ENCODE assay signal across 8 cellular contexts in the genomic region with DNA sequence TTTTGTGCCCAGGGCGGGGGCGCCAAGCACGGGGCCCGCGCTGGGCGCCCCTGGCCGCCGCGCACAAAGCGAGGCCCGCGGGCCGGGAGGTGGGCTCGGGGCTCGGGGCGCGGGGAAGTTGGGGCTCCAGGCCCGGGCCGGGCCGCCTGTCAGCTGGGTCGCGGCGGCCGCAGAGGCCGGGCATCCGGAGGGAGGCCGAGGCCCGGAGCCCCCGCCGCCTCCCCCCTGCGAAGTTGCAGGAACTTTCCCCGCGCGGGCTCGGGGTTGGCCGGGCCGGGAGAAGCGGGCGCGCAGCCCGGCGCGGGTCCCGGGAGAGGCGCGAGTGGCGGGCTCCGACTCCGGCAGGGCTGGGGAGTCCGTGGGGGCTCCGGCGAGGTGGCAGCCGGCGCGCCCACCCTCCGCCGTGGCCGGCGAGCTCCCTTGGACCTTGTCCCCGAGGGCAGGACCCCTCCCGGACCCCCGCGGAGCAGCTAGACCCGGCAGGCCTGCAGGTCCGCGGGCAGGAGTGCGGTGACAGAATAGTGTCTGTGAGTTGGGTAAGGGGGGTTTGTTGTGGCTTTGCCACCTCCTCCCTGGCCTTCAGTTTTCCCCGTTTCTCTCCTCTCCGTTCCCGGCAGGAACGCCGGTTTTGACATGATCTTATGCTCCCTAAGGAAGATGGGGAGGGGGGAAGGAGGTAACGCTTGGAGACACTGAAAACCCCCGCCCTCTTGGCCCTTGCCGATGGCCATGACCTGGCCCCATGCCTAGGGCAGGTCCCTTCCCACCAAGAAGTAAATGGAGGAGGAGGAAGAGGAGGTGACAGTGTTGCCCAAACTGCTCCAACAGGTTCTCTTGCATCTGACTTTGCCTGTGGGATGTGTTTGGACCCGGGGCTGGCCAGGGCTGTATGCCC. TPM values are rescaled to one million over a fixed set of nuclear protein-coding genes. Genes with fewer than 3 reads are reported as not detected.
DNase-seq lines count a peak whose midpoint lies in the region; ATAC-seq and TF ChIP-seq lines count a peak whose summit lies in the region.

No MANE protein-coding gene starts in this region.

- ATAC-seq in GM21619 (IDR thresholded peaks at IDR 0.05; ENCODE audit: unreplicated experiment), result peak; percentile 6
- no peak for ATAC-seq in Panc1
- ATAC-seq in right lobe of liver, result peak; percentile 7 to 28 (median 22)
- no peak for ATAC-seq in thoracic aorta (ENCODE audit: insufficient number of reproducible peaks, low FRiP score, low read depth)
- ATAC-seq in GM21367 (IDR thresholded peaks at IDR 0.05; ENCODE audit: unreplicated experiment), result no peak

- H3K4me3 Mint-ChIP-seq in Caco-2 (ENCODE audit: unreplicated experiment), result peak overlapping the region; percentile 68
- H3K4me3 Mint-ChIP-seq in chondrocyte (ENCODE audit: unreplicated experiment), result peak overlapping the region; percentile 79

- peak overlapping the region; percentile 57 for H3K27ac ChIP-seq in Panc1 (ENCODE audit: low read length)
- H3K27ac ChIP-seq in right lobe of liver, result peak overlapping the region; percentile 58 to 83 (median 63)
- H3K27ac ChIP-seq in thoracic aorta, result peak overlapping the region; percentile 64 to 79

- H3K4me1 Mint-ChIP-seq in Caco-2 (ENCODE audit: low read depth, unreplicated experiment) (peaks cover 14% of the 10 kb centered on the region), chondrocyte (ENCODE audit: low read depth) (peaks cover 56% of the 10 kb centered on the region)

- no peak for TF ChIP-seq POLR2A in right lobe of liver (IDR thresholded peaks at IDR 0.05)

- in situ Hi-C loops in Panc1 (cut with HindIII; ENCODE audit: low pct_unique_long_range_greater_than_20kb, low sequenced_read_pairs), result no loop called here

- POLR2A ChIA-PET in Caco-2 (lab: Charles Lee) (no interaction called here), Panc1 (lab: Charles Lee) (no interaction called here)

- H3K9me3 Mint-ChIP-seq in Caco-2 (ENCODE audit: unreplicated experiment) (no peaks in the 10 kb centered on the region), chondrocyte (ENCODE audit: low read depth) (no peaks in the 10 kb centered on the region)

- TF ChIP-seq CTCF in Caco-2 (IDR thresholded peaks at IDR 0.05; ENCODE audit: insufficient read depth in 1 of 2, low read depth in 1 of 2, low read length in 1 of 2, severe bottlenecking in 1 of 2, unreplicated experiment in 1 of 2) (no peak), Panc1 (IDR thresholded peaks at IDR 0.05) (no peak), chondrocyte (IDR thresholded peaks at IDR 0.05) (no peak), right lobe of liver (IDR thresholded peaks at IDR 0.05) (no peak), thoracic aorta (IDR thresholded peaks at IDR 0.05) (no peak)

- H3K27ac Mint-ChIP-seq in Caco-2 (ENCODE audit: unreplicated experiment) (peak overlapping the region; percentile 55), chondrocyte (ENCODE audit: unreplicated experiment) (peak overlapping the region; percentile 57)

- DNase-seq in Caco-2 (peak in 1 of 2 experiments; percentile 12), Panc1 (ENCODE audit: low read depth, low spot score) (no peak), chondrocyte (ENCODE audit: low spot score) (peak; percentile 90), right lobe of liver (peak in 2 of 3 donors; percentile 55 to 56), thoracic aorta (ENCODE audit: low spot score) (no peak), middle frontal gyrus (ENCODE audit: extremely low spot score, low spot score) (no peak)

- H3K4me1 ChIP-seq in Caco-2 (peaks cover 11% of the 10 kb centered on the region), Panc1 (ENCODE audit: control insufficient read depth, insufficient read depth, low read length) (peaks cover 10% of the 10 kb centered on the region), right lobe of liver (peaks cover 0 to 37% (median 17%) of the 10 kb centered on the region in 4 donors), thoracic aorta (ENCODE audit: control insufficient read depth in 1 of 2, low read depth in 2 of 2) (peaks cover 28 to 66% of the 10 kb centered on the region in 2 donors)

- H3K27me3 Mint-ChIP-seq in Caco-2 (ENCODE audit: insufficient read depth, unreplicated experiment) (no peaks in the 10 kb centered on the region), chondrocyte (ENCODE audit: low read depth) (no peaks in the 10 kb centered on the region)

- H3K36me3 Mint-ChIP-seq in Caco-2 (ENCODE audit: insufficient read depth, unreplicated experiment) (no peaks in the 10 kb centered on the region), chondrocyte (ENCODE audit: low read depth) (no peaks in the 10 kb centered on the region)

- H3K4me3 ChIP-seq in Caco-2 (ENCODE audit: low read depth, low read length) (peak overlapping the region; percentile 46), Panc1 (ENCODE audit: low read depth in 2 of 2, low read length in 2 of 2) (peak overlapping the region; percentile 52 to 63), right lobe of liver (peak overlapping the region; percentile 70 to 82 (median 75)), thoracic aorta (peak overlapping the region; percentile 75)

- no peaks in the 10 kb centered on the region for H3K9me3 ChIP-seq in Caco-2
- no peaks in the 10 kb centered on the region for H3K9me3 ChIP-seq in Panc1 (ENCODE audit: control insufficient read depth, insufficient read depth, low read depth, low read length)
- no peaks in the 10 kb centered on the region for H3K9me3 ChIP-seq in right lobe of liver
- no peaks in the 10 kb centered on the region for H3K9me3 ChIP-seq in thoracic aorta

- intact Hi-C loops in Caco-2 (cut with micrococcal nuclease; ENCODE audit: unreplicated experiment), result no loop called here
- intact Hi-C loops in Panc1 (cut with micrococcal nuclease; ENCODE audit: unreplicated experiment), result no loop called here
- intact Hi-C loops in right lobe of liver (cut with DNase I), result no loop called here

- no peaks in the 10 kb centered on the region for H3K27me3 ChIP-seq in Caco-2 (replicated peaks; ENCODE audit: control insufficient read depth, insufficient read depth, low read length)
- H3K27me3 ChIP-seq in Panc1 (ENCODE audit: control insufficient read depth, insufficient read depth, low read length), result no peaks in the 10 kb centered on the region
- H3K27me3 ChIP-seq in right lobe of liver, result no peaks in the 10 kb centered on the region
- no peaks in the 10 kb centered on the region for H3K27me3 ChIP-seq in thoracic aorta (replicated peaks; ENCODE audit: insufficient read depth)

- no peaks in the 10 kb centered on the region for H3K36me3 ChIP-seq in Caco-2 (ENCODE audit: control insufficient read depth, insufficient read depth, low read length)
- H3K36me3 ChIP-seq in Panc1 (ENCODE audit: control insufficient read depth, insufficient read depth, low read length), result no peaks in the 10 kb centered on the region; the same call in 1 of the 2 replicates
- no peaks in the 10 kb centered on the region for H3K36me3 ChIP-seq in right lobe of liver
- no peaks in the 10 kb centered on the region for H3K36me3 ChIP-seq in thoracic aorta

- 4% methylated on average over 4 of the region's 76 CpGs for WGBS in right lobe of liver (ENCODE audit: insufficient coverage, low coverage, low lambda C conversion rate, missing lambda C conversion rate)

- CTCF ChIA-PET in Caco-2 (lab: Charles Lee) (no interaction called here), Panc1 (lab: Charles Lee) (no interaction called here)

- no TSS peak for BruUV-seq in Caco-2 (replicated peaks; lab: Mats Ljungman, UMichigan)
- no TSS peak for BruUV-seq in Panc1 (replicated peaks; lab: Mats Ljungman, UMichigan)

RNA-seq across cellular contexts. Expression of gene PHF2, which starts 0.9 kb away (rescaled TPM):
- total RNA-seq in Caco-2 (2022), result 10.2 and 10.3 TPM in 2 replicates
- 16.6 TPM for total RNA-seq in Panc1 (2021; ENCODE audit: unreplicated experiment)
- polyA plus RNA-seq in Panc1 (2012; ENCODE audit: insufficient read length), result 17.6 TPM
- total RNA-seq in chondrocyte, result 28.5 to 30.1 TPM (median 29.4 TPM) in 3 replicates
- 1 to 10 TPM; 6.3 to 8.5 (median 6.8) TPM for total RNA-seq in right lobe of liver
- total RNA-seq in thoracic aorta, result 10 to 100 TPM; 29.9 to 36.6 TPM

Comparison
In these comparisons a context has a peak if more than half of its experiments do, and no peak if none do; other contexts are left out.
1. DNase-seq: peak in chondrocyte (single experiment) and right lobe of liver (2 of 3); none in Panc1 (single experiment), thoracic aorta (single experiment) and middle frontal gyrus (single experiment).
2. ATAC-seq: peak in GM21619 (single experiment) and right lobe of liver (4 of 4); none in Panc1 (single experiment), thoracic aorta (single experiment) and GM21367 (single experiment).
3. Peak in every context shown above with its lines, with median percentiles within 50 percentile points of each other: H3K4me3 ChIP-seq and H3K27ac ChIP-seq.